ENCODE assay signal across 21 cellular contexts in genomic region chr2:72263043-72263780, GRCh38.
DNase-seq lines count a peak whose midpoint lies in the region; ATAC-seq and TF ChIP-seq lines count a peak whose summit lies in the region.
"Had no signal": no experiment of that assay in that cellular context is flagged by ENCODE, and none has a peak within 500 bp of the region (broad histone marks: within the 10 kb centered on the region; RNA-seq: fewer than 3 reads in every experiment).

No MANE protein-coding gene starts in this region.

- peaks cover 5% of the 10 kb centered on the region for H3K4me1 ChIP-seq in mucosa of descending colon (ENCODE audit: low read depth)
- no peaks in the 10 kb centered on the region for H3K4me1 ChIP-seq in upper lobe of right lung
- H3K4me1 ChIP-seq: BLaER1 had no signal

- H3K27me3 ChIP-seq in upper lobe of right lung, result no peaks in the 10 kb centered on the region
- H3K27me3 ChIP-seq: BLaER1, body of pancreas had no signal

- TF ChIP-seq CTCF in mucosa of descending colon (IDR thresholded peaks at IDR 0.05) (no peak), upper lobe of right lung (IDR thresholded peaks at IDR 0.05) (no peak)

- H3K36me3 ChIP-seq in mucosa of descending colon (ENCODE audit: low read depth) (no peaks in the 10 kb centered on the region), upper lobe of right lung (no peaks in the 10 kb centered on the region)
- H3K36me3 ChIP-seq: BLaER1 had no signal

- H3K27ac ChIP-seq in upper lobe of right lung, result no peak overlapping the region
- H3K27ac ChIP-seq: BLaER1, body of pancreas had no signal

- intact Hi-C loops in mucosa of descending colon (cut with DNase I, micrococcal nuclease), result no loop called here
- intact Hi-C loops in head of caudate nucleus (cut with DNase I), result no loop called here
- intact Hi-C loops in upper lobe of right lung (cut with DNase I), result no loop called here

- H3K9me3 ChIP-seq in mucosa of descending colon (no peaks in the 10 kb centered on the region), upper lobe of right lung (no peaks in the 10 kb centered on the region)
- H3K9me3 ChIP-seq: BLaER1, body of pancreas had no signal

- H3K4me3 ChIP-seq in mucosa of descending colon (no peak overlapping the region), upper lobe of right lung (no peak overlapping the region)
- H3K4me3 ChIP-seq: BLaER1, body of pancreas had no signal

- DNase-seq in NCI-H1105 treated with DMSO at 0.1 percent for 48 hours (lab: John Stamatoyannopoulos, UW), result peak; percentile 15
- DNase-seq in NCI-H1105 (lab: John Stamatoyannopoulos, UW), result no peak
- DNase-seq in GM03348 (ENCODE audit: low spot score), result peak; percentile 5
- DNase-seq in mucosa of descending colon, result no peak
- DNase-seq in head of caudate nucleus, result no peak
- no peak for DNase-seq in upper lobe of right lung
- no peak for DNase-seq in NCI-H446 treated with DMSO at 0.1 percent for 48 hours (lab: John Stamatoyannopoulos, UW)
- DNase-seq: 8988T; activated CD4-positive, alpha-beta T cell treated with anti-CD3 and anti-CD28 coated beads, Interleukin-2, amount 10 ng/mL, durations not matched to agents 7 days and 5 days; activated naive CD8-positive, alpha-beta T cell treated with anti-CD3 and anti-CD28 coated beads, Interleukin-2, amount 10 ng/mL, durations not matched to agents 7 days and 5 days; body of pancreas; effector memory CD8-positive, alpha-beta T cell; glutamatergic neuron; NCI-H1436 treated with DMSO at 0.1 percent for 48 hours; NCI-H510A treated with DMSO at 0.1 percent for 48 hours; retina; SHP77; stimulated activated CD8-positive, alpha-beta memory T cell treated with anti-CD3 and anti-CD28 coated beads, Interleukin-4, amount 100 ng/mL, for 48 hours had no signal

- peak; percentile 66 for ATAC-seq in SK-N-SH treated with all-trans-retinoic acid at 6 μM for 48 hours
- peak; percentile 29 for ATAC-seq in mucosa of descending colon
- no peak for ATAC-seq in upper lobe of right lung
- ATAC-seq: body of pancreas; effector memory CD8-positive, alpha-beta T cell; HepG2 had no signal

TF ChIP-seq in SK-N-SH treated with all-trans-retinoic acid at 6 μM for 48 hours, 23 proteins besides CTCF, POLR2A, EP300 and RAD21:
- TF ChIP-seq ZNF70 (CRISPR knock-in tag; IDR thresholded peaks at IDR 0.05), result 0 out of 2 replicates have a peak, but pooled peaks have one; percentile 8
- TF ChIP-seq ZNF565 (CRISPR knock-in tag; conservative IDR thresholded peaks at IDR 0.05; ENCODE audit: low read depth), result no peak
- 0 out of 2 replicates have a peak, but pooled peaks have one; percentile 13 for TF ChIP-seq TSHZ2 (CRISPR knock-in tag; IDR thresholded peaks at IDR 0.05)
- TF ChIP-seq CREB5 (CRISPR knock-in tag; IDR thresholded peaks at IDR 0.05; ENCODE audit: low read depth), result 0 out of 2 replicates have a peak, but pooled peaks have one; percentile 20
- TF ChIP-seq ZNF8 (CRISPR knock-in tag; IDR thresholded peaks at IDR 0.05), result peak; percentile 41; the same call in 1 of the 2 replicates
- TF ChIP-seq ISL1 (CRISPR knock-in tag; IDR thresholded peaks at IDR 0.05), result no peak

Comparison
In these comparisons a context has a peak if more than half of its experiments do, and no peak if none do; other contexts are left out.
1. DNase-seq: peak in NCI-H1105 treated with DMSO at 0.1 percent for 48 hours (single experiment) and GM03348 (single experiment); none in NCI-H1105 (single experiment), mucosa of descending colon (0 of 3), head of caudate nucleus (0 of 42), upper lobe of right lung (single experiment) and NCI-H446 treated with DMSO at 0.1 percent for 48 hours (single experiment).